Comparison of ENCODE assay signal across 9 cellular contexts in the genomic region with DNA sequence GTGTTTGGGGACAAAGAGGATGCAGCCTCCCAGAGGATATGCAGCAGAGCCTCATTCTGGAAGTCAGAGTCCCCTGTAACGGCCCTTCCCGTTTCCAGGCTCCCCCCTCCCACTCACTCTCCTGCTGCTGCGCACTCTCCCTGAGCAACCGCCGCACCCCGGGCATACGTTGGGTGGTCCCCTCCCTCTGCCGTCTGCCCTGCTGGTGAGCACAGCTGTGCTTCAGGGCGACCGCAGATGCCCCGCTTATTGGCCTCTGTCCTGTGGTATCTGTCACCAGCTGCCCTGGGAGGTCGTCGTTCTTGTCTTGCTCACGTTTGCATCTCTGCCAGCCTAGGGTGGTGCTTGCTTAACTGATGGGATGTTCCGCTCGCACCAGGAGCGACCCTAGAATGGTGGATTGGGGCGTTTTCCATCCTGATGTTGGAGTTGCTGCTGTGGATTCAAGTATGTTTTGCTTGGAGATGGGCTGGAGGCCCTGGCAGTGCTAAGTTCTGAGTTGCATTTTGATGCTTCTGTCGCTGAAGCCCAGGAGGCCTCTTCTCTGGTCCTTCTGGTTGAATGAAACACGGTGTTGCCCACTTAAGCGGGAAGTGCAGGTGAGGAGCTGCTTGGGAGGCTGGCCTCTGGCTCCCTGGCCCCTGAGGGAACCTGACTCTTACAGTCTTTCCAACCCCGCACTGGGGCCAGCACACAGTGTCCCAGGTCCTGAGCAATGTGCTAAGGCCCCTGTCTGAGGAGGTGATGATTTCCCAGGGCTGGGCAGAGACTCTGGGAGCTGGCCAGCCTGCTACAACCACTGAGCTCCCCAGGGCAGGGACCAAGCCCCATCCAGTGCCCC. TPM values are rescaled to one million over a fixed set of nuclear protein-coding genes. Genes with fewer than 3 reads are reported as not detected.
DNase-seq lines count a peak whose midpoint lies in the region; ATAC-seq and TF ChIP-seq lines count a peak whose summit lies in the region.
"Had no signal": no experiment of that assay in that cellular context is flagged by ENCODE, and none has a peak within 500 bp of the region (broad histone marks: within the 10 kb centered on the region; RNA-seq: fewer than 3 reads in every experiment).

No MANE protein-coding gene starts in this region.

- no peaks in the 10 kb centered on the region for H3K27me3 Mint-ChIP-seq in type B pancreatic cell

- H3K36me3 Mint-ChIP-seq in type B pancreatic cell, result no peaks in the 10 kb centered on the region

- H3K27ac ChIP-seq in RWPE2 (ENCODE audit: poor library complexity, severe bottlenecking), result no peak overlapping the region
- H3K27ac ChIP-seq: colonic mucosa had no signal

- no peaks in the 10 kb centered on the region for H3K27me3 ChIP-seq in RWPE2 (ENCODE audit: insufficient read depth, poor library complexity, severe bottlenecking)
- H3K27me3 ChIP-seq: colonic mucosa had no signal

- no peaks in the 10 kb centered on the region for H3K9me3 ChIP-seq in RWPE2 (ENCODE audit: severe bottlenecking)
- H3K9me3 ChIP-seq: colonic mucosa had no signal

- peaks cover 30% of the 10 kb centered on the region for H3K4me1 Mint-ChIP-seq in type B pancreatic cell (ENCODE audit: unreplicated experiment)

- H3K9me3 Mint-ChIP-seq in type B pancreatic cell, result no peaks in the 10 kb centered on the region

- intact Hi-C loops in Right ventricle myocardium superior (cut with DNase I), result no loop called here
- intact Hi-C loops in left cardiac atrium (cut with DNase I), result no loop called here

- peaks cover 11% of the 10 kb centered on the region for H3K4me1 ChIP-seq in RWPE2 (ENCODE audit: insufficient read depth, poor library complexity, severe bottlenecking)
- H3K4me1 ChIP-seq: colonic mucosa had no signal

- H3K4me3 Mint-ChIP-seq in type B pancreatic cell, result peak overlapping the region; percentile 72

- peak; percentile 51 for DNase-seq in Right ventricle myocardium superior
- DNase-seq in left cardiac atrium, result no peak
- DNase-seq in RWPE2 (ENCODE audit: low spot score), result peak; percentile 55
- DNase-seq in islet precursor cell, result peak; percentile 54
- no peak for DNase-seq in type B pancreatic cell (ENCODE audit: extremely low spot score, unreplicated experiment)
- no peak for DNase-seq in stimulated activated naive CD4-positive, alpha-beta T cell (lab: John Stamatoyannopoulos, UW)
- DNase-seq: colonic mucosa had no signal

- ATAC-seq in Right ventricle myocardium superior (ENCODE audit: poor library complexity) (no peak), left cardiac atrium (no peak), RWPE2 (ENCODE audit: low read depth) (no peak), HG03520 (IDR thresholded peaks at IDR 0.05; ENCODE audit: unreplicated experiment) (no peak), HG03354 (IDR thresholded peaks at IDR 0.05; ENCODE audit: poor library complexity, severe bottlenecking, unreplicated experiment) (no peak)

- no peak overlapping the region for H3K4me3 ChIP-seq in RWPE2 (ENCODE audit: severe bottlenecking)
- H3K4me3 ChIP-seq: colonic mucosa had no signal

- H3K36me3 ChIP-seq in RWPE2 (ENCODE audit: low read depth), result no peaks in the 10 kb centered on the region
- H3K36me3 ChIP-seq: colonic mucosa had no signal

- TF ChIP-seq CTCF in RWPE2 (IDR thresholded peaks at IDR 0.05; ENCODE audit: poor library complexity, severe bottlenecking) (no peak), type B pancreatic cell (conservative IDR thresholded peaks at IDR 0.05) (no peak)

- H3K27ac Mint-ChIP-seq in type B pancreatic cell, result peak overlapping the region; percentile 53

RNA-seq across cellular contexts. Expression of gene TMEM201, which starts 3.2 kb away (rescaled TPM):
- total RNA-seq in Right ventricle myocardium superior (17.2 TPM), left cardiac atrium (10 to 100 TPM; 18.5 to 21.2 TPM), type B pancreatic cell (ENCODE audit: low replicate concordance) (18.4 and 26.0 TPM in 2 replicates)

RNA-seq across cellular contexts. Expression of gene SLC25A33, which starts 52.6 kb away (rescaled TPM):
- total RNA-seq in Right ventricle myocardium superior (6.3 TPM), left cardiac atrium (1 to 10 TPM; 7.2 to 8.8 TPM), type B pancreatic cell (ENCODE audit: low replicate concordance) (5.8 and 7.6 TPM in 2 replicates)

RNA-seq across cellular contexts. Expression of gene PIK3CD, which starts 59.6 kb away (rescaled TPM):
- total RNA-seq in Right ventricle myocardium superior (3.3 TPM), left cardiac atrium (1 to 10 TPM; 4.4 to 7.4 TPM), type B pancreatic cell (ENCODE audit: low replicate concordance) (1.7 and 1.8 TPM in 2 replicates)

Comparison
In these comparisons a context has a peak if more than half of its experiments do, and no peak if none do; other contexts are left out.
1. DNase-seq: peak in Right ventricle myocardium superior (single experiment), RWPE2 (single experiment) and islet precursor cell (single experiment); none in left cardiac atrium (single experiment), type B pancreatic cell (single experiment) and stimulated activated naive CD4-positive, alpha-beta T cell (0 of 6).